ENCODE assay signal across 10 cellular contexts in genomic region chr17:40536731-40537171, GRCh38. TPM values are rescaled to one million over a fixed set of nuclear protein-coding genes. Genes with fewer than 3 reads are reported as not detected.
A peak's percentile ranks its signal among the peaks of the same experiment; 100 is the strongest.
DNase-seq lines count a peak whose midpoint lies in the region; ATAC-seq, FAIRE-seq and TF ChIP-seq lines count a peak whose summit lies in the region.
"Had no signal": no experiment of that assay in that cellular context is flagged by ENCODE, and none has a peak within 500 bp of the region (broad histone marks: within the 10 kb centered on the region; RNA-seq: fewer than 3 reads in every experiment).

No MANE protein-coding gene starts in this region.

- intact Hi-C loops in endothelial cell of umbilical vein (cut with micrococcal nuclease): loop anchor here (1.0 kb wide), 1 partner anchor 24 kb away; no protein-coding TSS in a partner anchor
- intact Hi-C loops in pancreas (cut with DNase I): no loop called here

- H3K27ac ChIP-seq in KOPT-K1 (ENCODE audit: low read depth, low read length, poor library complexity, severe bottlenecking): peak overlapping the region; percentile 4
- peak overlapping the region; percentile 70 for H3K27ac ChIP-seq in endothelial cell of umbilical vein (ENCODE audit: insufficient read depth, low read depth, low read length)
- H3K27ac ChIP-seq in pancreas: peak overlapping the region; percentile 22 to 73 (median 46)
- H3K27ac ChIP-seq: neutrophil had no signal

- no peaks in the 10 kb centered on the region for H3K79me2 ChIP-seq in endothelial cell of umbilical vein (ENCODE audit: control insufficient read depth, insufficient read depth, low read length)

- H3K36me3 ChIP-seq in KOPT-K1 (ENCODE audit: insufficient read depth, low read length) (no peaks in the 10 kb centered on the region), endothelial cell of umbilical vein (ENCODE audit: control insufficient read depth in 2 of 2, extremely low read depth in 1 of 2, insufficient read depth in 2 of 2, low read length in 2 of 2) (no peaks in the 10 kb centered on the region), pancreas (no peaks in the 10 kb centered on the region)
- H3K36me3 ChIP-seq: neutrophil had no signal

- no peaks in the 10 kb centered on the region for H3K9me1 ChIP-seq in endothelial cell of umbilical vein (replicated peaks; ENCODE audit: control insufficient read depth, extremely low read depth, insufficient read depth, low read length)

- no TSS peak for BruUV-seq in endothelial cell of umbilical vein (replicated peaks; lab: Mats Ljungman, UMichigan)

- H3K4me1 ChIP-seq in endothelial cell of umbilical vein (ENCODE audit: control insufficient read depth, extremely low read depth, insufficient read depth, low read length) (peaks cover 43% of the 10 kb centered on the region), pancreas (peaks cover 0 to 5% (median 4%) of the 10 kb centered on the region in 3 donors)

- POLR2A ChIA-PET in endothelial cell of umbilical vein (lab: Charles Lee): no interaction called here

- no peak overlapping the region for H3K4me3 ChIP-seq in endothelial cell of umbilical vein (replicated peaks in 1 of 3; ENCODE audit: insufficient read depth in 1 of 3, low read depth in 1 of 3, low read length in 3 of 3)
- no peak overlapping the region for H3K4me3 ChIP-seq in pancreas

- peak overlapping the region; percentile 19 for H3K9ac ChIP-seq in endothelial cell of umbilical vein (replicated peaks; ENCODE audit: extremely low read depth, insufficient read depth, low read length)

- no peaks in the 10 kb centered on the region for H4K20me1 ChIP-seq in endothelial cell of umbilical vein (replicated peaks; ENCODE audit: control insufficient read depth, extremely low read depth, insufficient read depth, low read length)

- no peaks in the 10 kb centered on the region for H3K9me3 ChIP-seq in KOPT-K1 (ENCODE audit: insufficient read depth, low read length, poor library complexity, severe bottlenecking)
- no peaks in the 10 kb centered on the region for H3K9me3 ChIP-seq in endothelial cell of umbilical vein (replicated peaks; ENCODE audit: control insufficient read depth, insufficient read depth, low read length)
- H3K9me3 ChIP-seq in pancreas: no peaks in the 10 kb centered on the region
- H3K9me3 ChIP-seq: neutrophil had no signal

- H3K27me3 ChIP-seq in endothelial cell of umbilical vein (ENCODE audit: control insufficient read depth in 2 of 2, insufficient read depth in 2 of 2, low read length in 2 of 2) (no peaks in the 10 kb centered on the region), pancreas (no peaks in the 10 kb centered on the region)

- WGBS in pancreas, 2 donors: 19 to 41% methylated on average over 4 of the region's 4 CpGs

- peak; percentile 84 for FAIRE-seq in endothelial cell of umbilical vein (lab: Jason Lieb, UNC)
- FAIRE-seq in pancreas (lab: Jason Lieb, UNC): no peak
- FAIRE-seq: H54 had no signal

- DNase-seq in AG08395 (ENCODE audit: low spot score): peak; percentile 70
- DNase-seq in endothelial cell of umbilical vein (ENCODE audit: low read depth, low spot score): peak; percentile 63
- no peak for DNase-seq in pancreas
- DNase-seq in NCI-H748 (lab: John Stamatoyannopoulos, UW; ENCODE audit: unreplicated experiment): no peak

- ATAC-seq in pancreas: no peak
- ATAC-seq in GM19324 (IDR thresholded peaks at IDR 0.05; ENCODE audit: low FRiP score, unreplicated experiment): no peak
- ATAC-seq in GM21717 (IDR thresholded peaks at IDR 0.05; ENCODE audit: unreplicated experiment): no peak
- no peak for ATAC-seq in GM18861 (IDR thresholded peaks at IDR 0.05; ENCODE audit: unreplicated experiment)

- TF ChIP-seq CTCF in endothelial cell of umbilical vein (IDR thresholded peaks at IDR 0.05; ENCODE audit: extremely low read depth in 1 of 2, insufficient read depth in 1 of 2, low read depth in 1 of 2, low read length in 2 of 2): no peak
- no peak for TF ChIP-seq CTCF in pancreas (IDR thresholded peaks at IDR 0.05)

- peak overlapping the region; percentile 30 for H3K4me2 ChIP-seq in endothelial cell of umbilical vein (ENCODE audit: insufficient read depth, low read length)

- dilution Hi-C loops in endothelial cell of umbilical vein (cut with MboI; ENCODE audit: extremely low pct_ligation_motif_present, low sequenced_read_pairs): no loop called here

- H2AFZ ChIP-seq in endothelial cell of umbilical vein (ENCODE audit: low read depth, low read length): peak overlapping the region; percentile 40

- peak; percentile 53 for TF ChIP-seq POLR2A in endothelial cell of umbilical vein (IDR thresholded peaks at IDR 0.05; ENCODE audit: low read depth, low read length)

- CTCF ChIA-PET in endothelial cell of umbilical vein (lab: Charles Lee): interaction anchor here (0.6 to 9.6 kb wide), 9 partner anchors 9 to 229 kb away, joined by 3 to 304 read pairs (median 3); partner anchors contain the start of gene TOP2A

TF ChIP-seq in endothelial cell of umbilical vein, 7 proteins besides CTCF, POLR2A, EP300 and RAD21:
- TF ChIP-seq POLR2AphosphoS5 (IDR thresholded peaks at IDR 0.05; ENCODE audit: insufficient read depth, low read depth, low read length): peak; percentile 59
- no peak for TF ChIP-seq MYC (IDR thresholded peaks at IDR 0.05; ENCODE audit: low read depth, low read length)

RNA-seq across cellular contexts. Expression of gene CCR7, which starts 28.5 kb away (rescaled TPM):
- total RNA-seq in endothelial cell of umbilical vein (0.30 TPM in 1 of 2 replicates, not detected in the other), pancreas (under 1 TPM in 3 of 6 donors, not detected in 3; 0.09 to 0.82 (median 0.09) TPM)
- polyA plus RNA-seq in endothelial cell of umbilical vein (0.18 and 0.25 TPM in 2 replicates), pancreas (under 1 TPM; 0.07 to 0.08 TPM)
- 0.04 TPM in 1 of 2 replicates, not detected in the other for polyA plus RNA-seq in endothelial cell of umbilical vein (2011; cell fraction: cytosol; rRNA removed)
- polyA plus RNA-seq in endothelial cell of umbilical vein (2011; cell fraction: nucleus; rRNA removed): 0.14 TPM in 1 of 2 replicates, not detected in the other
- polyA plus RNA-seq in endothelial cell of umbilical vein (2012): not detected in 2 replicates
- 0.62 TPM in 1 of 2 replicates, not detected in the other for polyA minus RNA-seq in endothelial cell of umbilical vein
- polyA minus RNA-seq in endothelial cell of umbilical vein (2011; cell fraction: cytosol; rRNA and poly(A)+ RNA removed): not detected
- polyA minus RNA-seq in endothelial cell of umbilical vein (2011; cell fraction: nucleus; rRNA and poly(A)+ RNA removed): not detected in 2 replicates

RNA-seq across cellular contexts. Expression of gene TNS4, which starts 35.3 kb away (rescaled TPM):
- total RNA-seq in endothelial cell of umbilical vein (not detected in 2 replicates), pancreas (under 1 TPM in 2 of 6 donors, not detected in 4; 0.16 to 0.24 TPM)
- polyA plus RNA-seq in endothelial cell of umbilical vein (not detected in 2 replicates), pancreas (not detected)
- polyA plus RNA-seq in endothelial cell of umbilical vein (2011; cell fraction: cytosol; rRNA removed): not detected in 2 replicates
- polyA plus RNA-seq in endothelial cell of umbilical vein (2011; cell fraction: nucleus; rRNA removed): not detected in 2 replicates
- polyA plus RNA-seq in endothelial cell of umbilical vein (2012): not detected in 2 replicates
- polyA minus RNA-seq in endothelial cell of umbilical vein: not detected in 2 replicates
- 10.8 TPM for polyA minus RNA-seq in endothelial cell of umbilical vein (2011; cell fraction: cytosol; rRNA and poly(A)+ RNA removed)
- not detected in 2 replicates for polyA minus RNA-seq in endothelial cell of umbilical vein (2011; cell fraction: nucleus; rRNA and poly(A)+ RNA removed)

Comparison
In these comparisons a context has a peak if more than half of its experiments do, and no peak if none do; other contexts are left out.
1. DNase-seq: peak in AG08395 (single experiment) and endothelial cell of umbilical vein (single experiment); none in pancreas (0 of 6) and NCI-H748 (single experiment).
2. H3K27ac ChIP-seq: peak in every context shown above with its lines; median percentile 70 in endothelial cell of umbilical vein; 46 in pancreas; 4 in KOPT-K1.